In genomic region chr2:10301946-10302478, GRCh38 we compare ENCODE assay signal across 8 cellular contexts. TPM values are rescaled to one million over a fixed set of nuclear protein-coding genes. Genes with fewer than 3 reads are reported as not detected.
DNase-seq lines count a peak whose midpoint lies in the region; ATAC-seq, FAIRE-seq and TF ChIP-seq lines count a peak whose summit lies in the region.

No MANE protein-coding gene starts in this region.

- no peak overlapping the region for H4K5ac ChIP-seq in mesendoderm (ENCODE audit: low read length)

- TF ChIP-seq POLR2A in uterus (IDR thresholded peaks at IDR 0.05) = no peak

- POLR2A ChIA-PET in AG04450 (lab: Yijun Ruan, JAX) = interaction anchor here (0.5 to 1.7 kb wide), 2 partner anchors 19 to 107 kb away, joined by 3 to 8 read pairs; no protein-coding TSS in a partner anchor

- H3K27me3 Mint-ChIP-seq in astrocyte (ENCODE audit: low read depth, unreplicated experiment) = peaks cover 18% of the 10 kb centered on the region

- H3K4me1 Mint-ChIP-seq in astrocyte (ENCODE audit: low read depth, unreplicated experiment) = peaks cover 14% of the 10 kb centered on the region

- peak overlapping the region; percentile 83 for H3K56ac ChIP-seq in mesendoderm (ENCODE audit: low read length)

- H3K4me2 ChIP-seq in astrocyte (ENCODE audit: low read length) (peak overlapping the region; percentile 100), mesendoderm (ENCODE audit: low read length) (peak overlapping the region; percentile 52)

- CTCF ChIA-PET in AG04450 (lab: Charles Lee) = interaction anchor here (0.6 to 1.7 kb wide), 3 partner anchors 107 to 369 kb away, joined by 3 to 5 read pairs (median 5); no protein-coding TSS in a partner anchor

- H3K4me1 ChIP-seq in HUES6 (ENCODE audit: control insufficient read depth, insufficient read depth, low read length) (peaks cover 19% of the 10 kb centered on the region), astrocyte (ENCODE audit: insufficient read depth, low read length) (peaks cover 20% of the 10 kb centered on the region), mesendoderm (ENCODE audit: control insufficient read depth, low read depth, low read length) (peaks cover 3% of the 10 kb centered on the region), uterus (no peaks in the 10 kb centered on the region)

- H2AK5ac ChIP-seq in mesendoderm (ENCODE audit: low read length) = no peak overlapping the region

- H4K20me1 ChIP-seq in astrocyte (ENCODE audit: insufficient read depth, low read length) = peaks cover 34% of the 10 kb centered on the region

- peak overlapping the region; percentile 82 for H3K4ac ChIP-seq in mesendoderm (ENCODE audit: low read depth, low read length)

- ATAC-seq in GM18519 (IDR thresholded peaks at IDR 0.05; ENCODE audit: low FRiP score, unreplicated experiment) (no peak), HG02678 (IDR thresholded peaks at IDR 0.05; ENCODE audit: unreplicated experiment) (no peak)

- FAIRE-seq in astrocyte (lab: Jason Lieb, UNC) = no peak

- H3K9me3 ChIP-seq in AG04450 (ENCODE audit: control insufficient read depth, insufficient read depth, low read length) = no peaks in the 10 kb centered on the region; the same call in 1 of the 2 replicates
- no peaks in the 10 kb centered on the region for H3K9me3 ChIP-seq in HUES6 (ENCODE audit: control insufficient read depth, insufficient read depth, low read depth, low read length)
- no peaks in the 10 kb centered on the region for H3K9me3 ChIP-seq in astrocyte (ENCODE audit: insufficient read depth, low read depth, low read length)
- H3K9me3 ChIP-seq in uterus = no peaks in the 10 kb centered on the region

- H3K4me3 ChIP-seq in AG04450 (ENCODE audit: low read depth, low read length) = peak overlapping the region; percentile 64
- peak overlapping the region; percentile 55 for H3K4me3 ChIP-seq in HUES6 (ENCODE audit: low read depth, low read length)
- peak overlapping the region; percentile 47 for H3K4me3 ChIP-seq in astrocyte (ENCODE audit: insufficient read depth, low read depth, low read length)
- H3K4me3 ChIP-seq in mesendoderm (ENCODE audit: low read length) = no peak overlapping the region
- H3K4me3 ChIP-seq in uterus = peak overlapping the region; percentile 52 to 65

- peak overlapping the region; percentile 51 for H2AFZ ChIP-seq in astrocyte (ENCODE audit: low read depth, low read length)

- no peak overlapping the region for H3K27ac Mint-ChIP-seq in astrocyte (ENCODE audit: unreplicated experiment)

- H2BK15ac ChIP-seq in mesendoderm (replicated peaks; ENCODE audit: low read depth) = no peak overlapping the region

- peak overlapping the region; percentile 7 for H3K18ac ChIP-seq in mesendoderm (ENCODE audit: low read length)

- peak overlapping the region; percentile 34 for H3K4me3 Mint-ChIP-seq in astrocyte (ENCODE audit: unreplicated experiment)

- H3K23ac ChIP-seq in mesendoderm (ENCODE audit: low read length) = no peak overlapping the region

- H3K27me3 ChIP-seq in AG04450 (ENCODE audit: control insufficient read depth, insufficient read depth, low read length) = no peaks in the 10 kb centered on the region
- peaks cover 41% of the 10 kb centered on the region for H3K27me3 ChIP-seq in HUES6 (ENCODE audit: control insufficient read depth, insufficient read depth, low read length)
- no peaks in the 10 kb centered on the region for H3K27me3 ChIP-seq in astrocyte (ENCODE audit: insufficient read depth, low read length)
- H3K27me3 ChIP-seq in mesendoderm (ENCODE audit: insufficient read depth, low read length, poor library complexity) = peaks cover 21% of the 10 kb centered on the region
- H3K27me3 ChIP-seq in uterus = no peaks in the 10 kb centered on the region

- no peak overlapping the region for H2BK5ac ChIP-seq in mesendoderm (ENCODE audit: low read length)

- no CpG with 5 or more reads among the region's 29 CpGs for WGBS in mesendoderm (ENCODE audit: extremely low coverage, insufficient coverage, low lambda C conversion rate)

- no peak overlapping the region for H4K8ac ChIP-seq in mesendoderm (ENCODE audit: low read depth, low read length)

- H3K36me3 ChIP-seq in HUES6 (ENCODE audit: control insufficient read depth, insufficient read depth, low read length) (no peaks in the 10 kb centered on the region), astrocyte (ENCODE audit: insufficient read depth, low read length) (no peaks in the 10 kb centered on the region), mesendoderm (ENCODE audit: control insufficient read depth, insufficient read depth, low read length) (no peaks in the 10 kb centered on the region), uterus (no peaks in the 10 kb centered on the region)

- no peak overlapping the region for H2BK120ac ChIP-seq in mesendoderm (ENCODE audit: low read depth, low read length)

- DNase-seq in AG04450 (ENCODE audit: low read depth, low spot score) (no peak), astrocyte (ENCODE audit: low read depth) (no peak), mesendoderm (no peak), uterus (peak in 1 of 2 donors; percentile 35), GDM1 (lab: John Stamatoyannopoulos, UW) (no peak)

- intact Hi-C loops in uterus (cut with DNase I; ENCODE audit: low total_unique reads) = loop anchor here (10.0 kb wide), 1 partner anchor 103 kb away; no protein-coding TSS in a partner anchor

- H3K9me3 Mint-ChIP-seq in astrocyte (ENCODE audit: unreplicated experiment) = no peaks in the 10 kb centered on the region

- peaks cover 37% of the 10 kb centered on the region for H3K79me2 ChIP-seq in astrocyte (ENCODE audit: insufficient read depth, low read length)
- H3K79me2 ChIP-seq in mesendoderm (ENCODE audit: control insufficient read depth, insufficient read depth, low read length) = no peaks in the 10 kb centered on the region

- no peaks in the 10 kb centered on the region for H3K36me3 Mint-ChIP-seq in astrocyte (ENCODE audit: low read depth, unreplicated experiment)

- H3K9ac ChIP-seq in HUES6 (ENCODE audit: low read length) (peak overlapping the region; percentile 50), astrocyte (ENCODE audit: low read length) (peak overlapping the region; percentile 33), mesendoderm (ENCODE audit: low read length) (peak overlapping the region; percentile 70)

- peak overlapping the region; percentile 47 for H3K27ac ChIP-seq in AG04450 (ENCODE audit: low read depth, low read length)
- no peak overlapping the region for H3K27ac ChIP-seq in HUES6 (ENCODE audit: low read depth, low read length)
- no peak overlapping the region for H3K27ac ChIP-seq in astrocyte (ENCODE audit: low read depth, low read length)
- H3K27ac ChIP-seq in mesendoderm (ENCODE audit: low read depth, low read length) = peak overlapping the region; percentile 5
- peak overlapping the region; percentile 86 to 89 for H3K27ac ChIP-seq in uterus

- H3K79me1 ChIP-seq in mesendoderm (ENCODE audit: low read length) = no peaks in the 10 kb centered on the region

- no peak for TF ChIP-seq CTCF in AG04450 (IDR thresholded peaks at IDR 0.05; ENCODE audit: low read depth, low read length)
- no peak for TF ChIP-seq CTCF in astrocyte (IDR thresholded peaks at IDR 0.05; ENCODE audit: insufficient read depth, low read depth, low read length)
- TF ChIP-seq CTCF in uterus (IDR thresholded peaks at IDR 0.05) = no peak

RNA-seq across cellular contexts. Expression of gene HPCAL1, which starts 0.7 kb away (rescaled TPM):
- 14.4 and 19.7 TPM in 2 replicates for polyA plus RNA-seq in AG04450 (2011; rRNA removed)
- 8.5 and 13.4 TPM in 2 replicates for polyA minus RNA-seq in AG04450 (2011; rRNA and poly(A)+ RNA removed)
- 11.8 and 12.3 TPM in 2 replicates for total RNA-seq in astrocyte
- 9.2 TPM for polyA plus RNA-seq in mesendoderm (2013, experiment 1 of 2)
- 8.8 TPM for polyA plus RNA-seq in mesendoderm (2013, experiment 2 of 2)
- total RNA-seq in uterus = 100 to 1,000 TPM in 1 of 4 donors, 10 to 100 TPM in 3; 11.1 to 122 (median 48.9) TPM

Comparison
In these comparisons a context has a peak if more than half of its experiments do, and no peak if none do; other contexts are left out.
1. H3K27ac ChIP-seq: peak in AG04450 (single experiment), mesendoderm (single experiment) and uterus (2 of 2); none in HUES6 (single experiment) and astrocyte (single experiment).
2. Peak in every context shown above with its lines, with median percentiles within 50 percentile points of each other: H3K9ac ChIP-seq.